In the genomic region with DNA sequence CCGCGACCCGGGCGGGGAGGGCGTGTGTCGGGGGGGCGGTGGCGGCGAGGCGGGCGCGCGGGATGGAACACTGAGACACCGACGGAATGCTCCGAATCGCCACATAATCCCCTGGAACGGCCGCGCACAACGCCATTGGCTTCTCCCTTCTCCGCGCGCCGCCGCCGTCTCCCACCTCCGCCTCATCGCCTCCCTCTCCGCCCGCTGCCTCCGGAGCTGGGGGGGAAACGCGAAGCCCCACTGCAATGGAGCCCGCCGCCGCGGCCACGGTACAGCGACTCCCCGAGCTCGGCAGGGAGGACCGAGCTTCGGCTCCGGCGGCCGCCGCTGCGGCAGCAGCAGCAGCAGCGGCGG, we compare ENCODE assay signal across 1 cellular context.
TF ChIP-seq lines count a peak whose summit lies in the region.

A gene (plus strand): TSS at position 103 of the 354 bp plus-strand sequence. CDS start 143 bp downstream, at position 246.

TF ChIP-seq in HepG2, 621 proteins besides CTCF, POLR2A, EP300 and RAD21 (continued from another document and continues in another):
- TF ChIP-seq ADNP (CRISPR knock-in tag; IDR thresholded peaks at IDR 0.05) (no peak), ISX (CRISPR knock-in tag; conservative IDR thresholded peaks at IDR 0.05) (no peak), ZSCAN22 (CRISPR knock-in tag; IDR thresholded peaks at IDR 0.05) (no peak), ZNF225 (CRISPR knock-in tag; IDR thresholded peaks at IDR 0.05) (no peak), ZNF234 (CRISPR knock-in tag; conservative IDR thresholded peaks at IDR 0.05) (no peak), NFYB (CRISPR knock-in tag; IDR thresholded peaks at IDR 0.05) (no peak), ZNF224 (CRISPR knock-in tag; IDR thresholded peaks at IDR 0.05) (no peak), CC2D1A (CRISPR knock-in tag; IDR thresholded peaks at IDR 0.05) (no peak), GTF3A (CRISPR knock-in tag; conservative IDR thresholded peaks at IDR 0.05) (no peak), ZNF256 (CRISPR knock-in tag; conservative IDR thresholded peaks at IDR 0.05) (no peak), TBX3 (IDR thresholded peaks at IDR 0.05; ENCODE audit: borderline replicate concordance) (no peak), ZFP36L2 (CRISPR knock-in tag; IDR thresholded peaks at IDR 0.05) (no peak), PLRG1 (conservative IDR thresholded peaks at IDR 0.05) (no peak), SIN3A (IDR thresholded peaks at IDR 0.05; ENCODE audit: borderline replicate concordance, low read depth, low read length) (no peak), ASH2L (IDR thresholded peaks at IDR 0.05; ENCODE audit: insufficient read length, low read depth, low read length) (peak; percentile 40), ZBTB42 (CRISPR knock-in tag; IDR thresholded peaks at IDR 0.05) (no peak), SRSF9 (IDR thresholded peaks at IDR 0.05; ENCODE audit: borderline replicate concordance, insufficient read depth, low read depth, low read length, poor library complexity, severe bottlenecking) (no peak), ERF (CRISPR knock-in tag; IDR thresholded peaks at IDR 0.05) (no peak), KDM5A (IDR thresholded peaks at IDR 0.05; ENCODE audit: borderline replicate concordance, low read length) (no peak), CENPT (CRISPR knock-in tag; IDR thresholded peaks at IDR 0.05; ENCODE audit: low read depth) (no peak), SCMH1 (CRISPR knock-in tag; IDR thresholded peaks at IDR 0.05; ENCODE audit: borderline replicate concordance) (no peak), MZF1 (CRISPR knock-in tag; IDR thresholded peaks at IDR 0.05; ENCODE audit: borderline replicate concordance) (no peak), ZSCAN20 (CRISPR knock-in tag; IDR thresholded peaks at IDR 0.05; ENCODE audit: borderline replicate concordance) (no peak), ZNF34 (CRISPR knock-in tag; IDR thresholded peaks at IDR 0.05; ENCODE audit: borderline replicate concordance) (no peak), JARID2 (CRISPR knock-in tag; IDR thresholded peaks at IDR 0.05; ENCODE audit: insufficient replicate concordance) (no peak), CBFB (CRISPR knock-in tag; IDR thresholded peaks at IDR 0.05) (no peak), RXRA (CRISPR knock-in tag; IDR thresholded peaks at IDR 0.05) (no peak), POLR2G (IDR thresholded peaks at IDR 0.05; ENCODE audit: low read depth, low read length) (peak; percentile 28), EHMT2 (IDR thresholded peaks at IDR 0.05; ENCODE audit: borderline replicate concordance, low read depth, low read length) (no peak), NFKB2 (CRISPR knock-in tag; IDR thresholded peaks at IDR 0.05; ENCODE audit: borderline replicate concordance) (no peak), SRY (CRISPR knock-in tag; IDR thresholded peaks at IDR 0.05) (peak; percentile 48; the same call in 1 of the 2 replicates), PCBP1 (IDR thresholded peaks at IDR 0.05; ENCODE audit: borderline replicate concordance, low read depth, low read length) (no peak)
- TF ChIP-seq, protein P1, sequence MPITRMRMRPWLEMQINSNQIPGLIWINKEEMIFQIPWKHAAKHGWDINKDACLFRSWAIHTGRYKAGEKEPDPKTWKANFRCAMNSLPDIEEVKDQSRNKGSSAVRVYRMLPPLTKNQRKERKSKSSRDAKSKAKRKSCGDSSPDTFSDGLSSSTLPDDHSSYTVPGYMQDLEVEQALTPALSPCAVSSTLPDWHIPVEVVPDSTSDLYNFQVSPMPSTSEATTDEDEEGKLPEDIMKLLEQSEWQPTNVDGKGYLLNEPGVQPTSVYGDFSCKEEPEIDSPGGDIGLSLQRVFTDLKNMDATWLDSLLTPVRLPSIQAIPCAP (CRISPR knock-in tag; IDR thresholded peaks at IDR 0.05; ENCODE audit: low read depth): no peak
- TF ChIP-seq, protein P2, sequence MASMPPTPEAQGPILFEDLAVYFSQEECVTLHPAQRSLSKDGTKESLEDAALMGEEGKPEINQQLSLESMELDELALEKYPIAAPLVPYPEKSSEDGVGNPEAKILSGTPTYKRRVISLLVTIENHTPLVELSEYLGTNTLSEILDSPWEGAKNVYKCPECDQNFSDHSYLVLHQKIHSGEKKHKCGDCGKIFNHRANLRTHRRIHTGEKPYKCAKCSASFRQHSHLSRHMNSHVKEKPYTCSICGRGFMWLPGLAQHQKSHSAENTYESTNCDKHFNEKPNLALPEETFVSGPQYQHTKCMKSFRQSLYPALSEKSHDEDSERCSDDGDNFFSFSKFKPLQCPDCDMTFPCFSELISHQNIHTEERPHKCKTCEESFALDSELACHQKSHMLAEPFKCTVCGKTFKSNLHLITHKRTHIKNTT (CRISPR knock-in tag; IDR thresholded peaks at IDR 0.05): no peak
- TF ChIP-seq, protein P3, sequence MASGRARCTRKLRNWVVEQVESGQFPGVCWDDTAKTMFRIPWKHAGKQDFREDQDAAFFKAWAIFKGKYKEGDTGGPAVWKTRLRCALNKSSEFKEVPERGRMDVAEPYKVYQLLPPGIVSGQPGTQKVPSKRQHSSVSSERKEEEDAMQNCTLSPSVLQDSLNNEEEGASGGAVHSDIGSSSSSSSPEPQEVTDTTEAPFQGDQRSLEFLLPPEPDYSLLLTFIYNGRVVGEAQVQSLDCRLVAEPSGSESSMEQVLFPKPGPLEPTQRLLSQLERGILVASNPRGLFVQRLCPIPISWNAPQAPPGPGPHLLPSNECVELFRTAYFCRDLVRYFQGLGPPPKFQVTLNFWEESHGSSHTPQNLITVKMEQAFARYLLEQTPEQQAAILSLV (CRISPR knock-in tag; IDR thresholded peaks at IDR 0.05; ENCODE audit: borderline replicate concordance): 0 out of 2 replicates have a peak, but pooled peaks have one; percentile 11
- TF ChIP-seq, protein P4, sequence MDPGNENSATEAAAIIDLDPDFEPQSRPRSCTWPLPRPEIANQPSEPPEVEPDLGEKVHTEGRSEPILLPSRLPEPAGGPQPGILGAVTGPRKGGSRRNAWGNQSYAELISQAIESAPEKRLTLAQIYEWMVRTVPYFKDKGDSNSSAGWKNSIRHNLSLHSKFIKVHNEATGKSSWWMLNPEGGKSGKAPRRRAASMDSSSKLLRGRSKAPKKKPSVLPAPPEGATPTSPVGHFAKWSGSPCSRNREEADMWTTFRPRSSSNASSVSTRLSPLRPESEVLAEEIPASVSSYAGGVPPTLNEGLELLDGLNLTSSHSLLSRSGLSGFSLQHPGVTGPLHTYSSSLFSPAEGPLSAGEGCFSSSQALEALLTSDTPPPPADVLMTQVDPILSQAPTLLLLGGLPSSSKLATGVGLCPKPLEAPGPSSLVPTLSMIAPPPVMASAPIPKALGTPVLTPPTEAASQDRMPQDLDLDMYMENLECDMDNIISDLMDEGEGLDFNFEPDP (CRISPR knock-in tag; conservative IDR thresholded peaks at IDR 0.05): no peak
- TF ChIP-seq, protein P5, sequence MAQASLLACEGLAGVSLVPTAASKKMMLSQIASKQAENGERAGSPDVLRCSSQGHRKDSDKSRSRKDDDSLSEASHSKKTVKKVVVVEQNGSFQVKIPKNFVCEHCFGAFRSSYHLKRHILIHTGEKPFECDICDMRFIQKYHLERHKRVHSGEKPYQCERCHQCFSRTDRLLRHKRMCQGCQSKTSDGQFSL (CRISPR knock-in tag; IDR thresholded peaks at IDR 0.05): 0 out of 2 replicates have a peak, but pooled peaks have one; percentile 16
- TF ChIP-seq, protein P6, sequence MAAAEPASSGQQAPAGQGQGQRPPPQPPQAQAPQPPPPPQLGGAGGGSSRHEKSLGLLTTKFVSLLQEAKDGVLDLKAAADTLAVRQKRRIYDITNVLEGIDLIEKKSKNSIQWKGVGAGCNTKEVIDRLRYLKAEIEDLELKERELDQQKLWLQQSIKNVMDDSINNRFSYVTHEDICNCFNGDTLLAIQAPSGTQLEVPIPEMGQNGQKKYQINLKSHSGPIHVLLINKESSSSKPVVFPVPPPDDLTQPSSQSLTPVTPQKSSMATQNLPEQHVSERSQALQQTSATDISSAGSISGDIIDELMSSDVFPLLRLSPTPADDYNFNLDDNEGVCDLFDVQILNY (CRISPR knock-in tag; conservative IDR thresholded peaks at IDR 0.05): peak; percentile 9; the same call in 1 of the 2 replicates
- TF ChIP-seq, protein P7, sequence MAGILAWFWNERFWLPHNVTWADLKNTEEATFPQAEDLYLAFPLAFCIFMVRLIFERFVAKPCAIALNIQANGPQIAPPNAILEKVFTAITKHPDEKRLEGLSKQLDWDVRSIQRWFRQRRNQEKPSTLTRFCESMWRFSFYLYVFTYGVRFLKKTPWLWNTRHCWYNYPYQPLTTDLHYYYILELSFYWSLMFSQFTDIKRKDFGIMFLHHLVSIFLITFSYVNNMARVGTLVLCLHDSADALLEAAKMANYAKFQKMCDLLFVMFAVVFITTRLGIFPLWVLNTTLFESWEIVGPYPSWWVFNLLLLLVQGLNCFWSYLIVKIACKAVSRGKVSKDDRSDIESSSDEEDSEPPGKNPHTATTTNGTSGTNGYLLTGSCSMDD (CRISPR knock-in tag; IDR thresholded peaks at IDR 0.05): no peak
- TF ChIP-seq, protein P8, sequence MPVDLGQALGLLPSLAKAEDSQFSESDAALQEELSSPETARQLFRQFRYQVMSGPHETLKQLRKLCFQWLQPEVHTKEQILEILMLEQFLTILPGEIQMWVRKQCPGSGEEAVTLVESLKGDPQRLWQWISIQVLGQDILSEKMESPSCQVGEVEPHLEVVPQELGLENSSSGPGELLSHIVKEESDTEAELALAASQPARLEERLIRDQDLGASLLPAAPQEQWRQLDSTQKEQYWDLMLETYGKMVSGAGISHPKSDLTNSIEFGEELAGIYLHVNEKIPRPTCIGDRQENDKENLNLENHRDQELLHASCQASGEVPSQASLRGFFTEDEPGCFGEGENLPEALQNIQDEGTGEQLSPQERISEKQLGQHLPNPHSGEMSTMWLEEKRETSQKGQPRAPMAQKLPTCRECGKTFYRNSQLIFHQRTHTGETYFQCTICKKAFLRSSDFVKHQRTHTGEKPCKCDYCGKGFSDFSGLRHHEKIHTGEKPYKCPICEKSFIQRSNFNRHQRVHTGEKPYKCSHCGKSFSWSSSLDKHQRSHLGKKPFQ (CRISPR knock-in tag; IDR thresholded peaks at IDR 0.05; ENCODE audit: insufficient replicate concordance): peak; percentile 61
- TF ChIP-seq, protein P9, sequence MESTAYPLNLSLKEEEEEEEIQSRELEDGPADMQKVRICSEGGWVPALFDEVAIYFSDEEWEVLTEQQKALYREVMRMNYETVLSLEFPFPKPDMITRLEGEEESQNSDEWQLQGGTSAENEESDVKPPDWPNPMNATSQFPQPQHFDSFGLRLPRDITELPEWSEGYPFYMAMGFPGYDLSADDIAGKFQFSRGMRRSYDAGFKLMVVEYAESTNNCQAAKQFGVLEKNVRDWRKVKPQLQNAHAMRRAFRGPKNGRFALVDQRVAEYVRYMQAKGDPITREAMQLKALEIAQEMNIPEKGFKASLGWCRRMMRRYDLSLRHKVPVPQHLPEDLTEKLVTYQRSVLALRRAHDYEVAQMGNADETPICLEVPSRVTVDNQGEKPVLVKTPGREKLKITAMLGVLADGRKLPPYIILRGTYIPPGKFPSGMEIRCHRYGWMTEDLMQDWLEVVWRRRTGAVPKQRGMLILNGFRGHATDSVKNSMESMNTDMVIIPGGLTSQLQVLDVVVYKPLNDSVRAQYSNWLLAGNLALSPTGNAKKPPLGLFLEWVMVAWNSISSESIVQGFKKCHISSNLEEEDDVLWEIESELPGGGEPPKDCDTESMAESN (CRISPR knock-in tag; conservative IDR thresholded peaks at IDR 0.05): no peak
- TF ChIP-seq, protein P10, sequence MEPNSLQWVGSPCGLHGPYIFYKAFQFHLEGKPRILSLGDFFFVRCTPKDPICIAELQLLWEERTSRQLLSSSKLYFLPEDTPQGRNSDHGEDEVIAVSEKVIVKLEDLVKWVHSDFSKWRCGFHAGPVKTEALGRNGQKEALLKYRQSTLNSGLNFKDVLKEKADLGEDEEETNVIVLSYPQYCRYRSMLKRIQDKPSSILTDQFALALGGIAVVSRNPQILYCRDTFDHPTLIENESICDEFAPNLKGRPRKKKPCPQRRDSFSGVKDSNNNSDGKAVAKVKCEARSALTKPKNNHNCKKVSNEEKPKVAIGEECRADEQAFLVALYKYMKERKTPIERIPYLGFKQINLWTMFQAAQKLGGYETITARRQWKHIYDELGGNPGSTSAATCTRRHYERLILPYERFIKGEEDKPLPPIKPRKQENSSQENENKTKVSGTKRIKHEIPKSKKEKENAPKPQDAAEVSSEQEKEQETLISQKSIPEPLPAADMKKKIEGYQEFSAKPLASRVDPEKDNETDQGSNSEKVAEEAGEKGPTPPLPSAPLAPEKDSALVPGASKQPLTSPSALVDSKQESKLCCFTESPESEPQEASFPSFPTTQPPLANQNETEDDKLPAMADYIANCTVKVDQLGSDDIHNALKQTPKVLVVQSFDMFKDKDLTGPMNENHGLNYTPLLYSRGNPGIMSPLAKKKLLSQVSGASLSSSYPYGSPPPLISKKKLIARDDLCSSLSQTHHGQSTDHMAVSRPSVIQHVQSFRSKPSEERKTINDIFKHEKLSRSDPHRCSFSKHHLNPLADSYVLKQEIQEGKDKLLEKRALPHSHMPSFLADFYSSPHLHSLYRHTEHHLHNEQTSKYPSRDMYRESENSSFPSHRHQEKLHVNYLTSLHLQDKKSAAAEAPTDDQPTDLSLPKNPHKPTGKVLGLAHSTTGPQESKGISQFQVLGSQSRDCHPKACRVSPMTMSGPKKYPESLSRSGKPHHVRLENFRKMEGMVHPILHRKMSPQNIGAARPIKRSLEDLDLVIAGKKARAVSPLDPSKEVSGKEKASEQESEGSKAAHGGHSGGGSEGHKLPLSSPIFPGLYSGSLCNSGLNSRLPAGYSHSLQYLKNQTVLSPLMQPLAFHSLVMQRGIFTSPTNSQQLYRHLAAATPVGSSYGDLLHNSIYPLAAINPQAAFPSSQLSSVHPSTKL (CRISPR knock-in tag; IDR thresholded peaks at IDR 0.05): peak; percentile 1; the same call in 1 of the 2 replicates
- TF ChIP-seq, protein P11, sequence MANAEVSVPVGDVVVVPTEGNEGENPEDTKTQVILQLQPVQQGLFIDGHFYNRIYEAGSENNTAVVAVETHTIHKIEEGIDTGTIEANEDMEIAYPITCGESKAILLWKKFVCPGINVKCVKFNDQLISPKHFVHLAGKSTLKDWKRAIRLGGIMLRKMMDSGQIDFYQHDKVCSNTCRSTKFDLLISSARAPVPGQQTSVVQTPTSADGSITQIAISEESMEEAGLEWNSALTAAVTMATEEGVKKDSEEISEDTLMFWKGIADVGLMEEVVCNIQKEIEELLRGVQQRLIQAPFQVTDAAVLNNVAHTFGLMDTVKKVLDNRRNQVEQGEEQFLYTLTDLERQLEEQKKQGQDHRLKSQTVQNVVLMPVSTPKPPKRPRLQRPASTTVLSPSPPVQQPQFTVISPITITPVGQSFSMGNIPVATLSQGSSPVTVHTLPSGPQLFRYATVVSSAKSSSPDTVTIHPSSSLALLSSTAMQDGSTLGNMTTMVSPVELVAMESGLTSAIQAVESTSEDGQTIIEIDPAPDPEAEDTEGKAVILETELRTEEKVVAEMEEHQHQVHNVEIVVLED (CRISPR knock-in tag; IDR thresholded peaks at IDR 0.05; ENCODE audit: borderline replicate concordance): no peak
